In the genomic region with DNA sequence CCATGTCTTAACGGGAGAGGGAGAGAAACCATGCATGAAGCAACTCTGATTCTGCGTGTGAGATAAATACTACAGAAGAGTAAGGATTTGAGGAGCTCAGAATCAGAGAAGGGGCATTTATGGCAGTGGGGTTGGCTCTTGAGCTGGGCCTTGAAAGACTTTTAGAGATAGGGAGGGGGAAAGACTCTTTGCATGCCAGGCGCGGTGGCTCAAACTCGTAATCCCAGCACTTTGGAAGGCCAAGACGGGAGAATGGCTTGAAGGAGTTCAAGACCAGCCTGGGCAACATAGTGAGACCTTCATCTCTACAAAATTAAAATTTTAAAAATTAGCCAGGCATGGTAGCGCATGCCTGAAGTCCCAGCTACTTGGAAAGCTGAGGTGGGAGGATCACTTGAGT, we compare ENCODE assay signal across 9 cellular contexts. TPM values are rescaled to one million over a fixed set of nuclear protein-coding genes. Genes with fewer than 3 reads are reported as not detected.
A peak's percentile ranks its signal among the peaks of the same experiment; 100 is the strongest.
DNase-seq lines count a peak whose midpoint lies in the region; ATAC-seq, FAIRE-seq and TF ChIP-seq lines count a peak whose summit lies in the region.
"Had no signal": no experiment of that assay in that cellular context is flagged by ENCODE, and none has a peak within 500 bp of the region (broad histone marks: within the 10 kb centered on the region; RNA-seq: fewer than 3 reads in every experiment).

No MANE protein-coding gene starts in this region.

- H3K27me3 ChIP-seq in HUES48 (ENCODE audit: control insufficient read depth, insufficient read depth, low read length), result no peaks in the 10 kb centered on the region

- CTCF ChIA-PET in A549 (lab: Yijun Ruan, JAX), result interaction anchor here (0.6 to 7.2 kb wide), 7 partner anchors 8 to 111 kb away, joined by 3 to 34 read pairs (median 4); no protein-coding TSS in a partner anchor

- ATAC-seq in A549, result no peak
- no peak for ATAC-seq in natural killer cell treated with Interleukin-12 subunit alpha and Interleukin-12 subunit beta and Interleukin-15 and Interleukin-18, amount 100 ng/mL, for 72 hours
- no peak for ATAC-seq in GM18861 (IDR thresholded peaks at IDR 0.05; ENCODE audit: unreplicated experiment)
- no peak for ATAC-seq in HG03520 (IDR thresholded peaks at IDR 0.05; ENCODE audit: unreplicated experiment)

- peaks cover under 1% of the 10 kb centered on the region for H3K36me3 Mint-ChIP-seq in chondrocyte (ENCODE audit: low read depth)
- H3K36me3 Mint-ChIP-seq in natural killer cell treated with Interleukin-12 subunit alpha and Interleukin-12 subunit beta and Interleukin-15 and Interleukin-18, amount 100 ng/mL, for 72 hours, result no peaks in the 10 kb centered on the region

- FAIRE-seq in A549 (lab: Jason Lieb, UNC), result no peak

- no peak for TF ChIP-seq EP300 in A549 (IDR thresholded peaks at IDR 0.05)

- peaks cover 25% of the 10 kb centered on the region for H3K4me1 ChIP-seq in A549
- H3K4me1 ChIP-seq in HUES48 (ENCODE audit: control insufficient read depth, insufficient read depth, low read length), result peaks cover 15% of the 10 kb centered on the region

- TF ChIP-seq CTCF in A549 (IDR thresholded peaks at IDR 0.05) (no peak), chondrocyte (IDR thresholded peaks at IDR 0.05) (no peak)

- H3K4me3 ChIP-seq in A549, result peak overlapping the region; percentile 57
- H3K4me3 ChIP-seq in HUES48 (ENCODE audit: low read depth, low read length), result peak overlapping the region; percentile 89

- H3K9me3 Mint-ChIP-seq in chondrocyte (ENCODE audit: low read depth), result no peaks in the 10 kb centered on the region
- H3K9me3 Mint-ChIP-seq in natural killer cell treated with Interleukin-12 subunit alpha and Interleukin-12 subunit beta and Interleukin-15 and Interleukin-18, amount 100 ng/mL, for 72 hours, result no peaks in the 10 kb centered on the region

- no peak overlapping the region for H3K9ac ChIP-seq in HUES48 (ENCODE audit: low read depth, low read length)

- H3K27me3 Mint-ChIP-seq in chondrocyte (ENCODE audit: low read depth), result no peaks in the 10 kb centered on the region
- H3K27me3 Mint-ChIP-seq in natural killer cell treated with Interleukin-12 subunit alpha and Interleukin-12 subunit beta and Interleukin-15 and Interleukin-18, amount 100 ng/mL, for 72 hours, result no peaks in the 10 kb centered on the region

- WGBS in A549 (ENCODE audit: missing lambda C conversion rate), result 85% methylated on average over 7 of the region's 7 CpGs

- H3K4me3 Mint-ChIP-seq in chondrocyte (ENCODE audit: unreplicated experiment), result peak overlapping the region; percentile 82
- H3K4me3 Mint-ChIP-seq in natural killer cell treated with Interleukin-12 subunit alpha and Interleukin-12 subunit beta and Interleukin-15 and Interleukin-18, amount 100 ng/mL, for 72 hours, result peak overlapping the region; percentile 92

- no peak for TF ChIP-seq POLR2A in A549 (IDR thresholded peaks at IDR 0.05; ENCODE audit: low read length)

- H3K27ac Mint-ChIP-seq in chondrocyte (ENCODE audit: unreplicated experiment), result no peak overlapping the region
- peak overlapping the region; percentile 78 to 79 for H3K27ac Mint-ChIP-seq in natural killer cell treated with Interleukin-12 subunit alpha and Interleukin-12 subunit beta and Interleukin-15 and Interleukin-18, amount 100 ng/mL, for 72 hours

- no peaks in the 10 kb centered on the region for H3K9me3 ChIP-seq in A549
- H3K9me3 ChIP-seq in HUES48 (ENCODE audit: control insufficient read depth, insufficient read depth, low read length), result no peaks in the 10 kb centered on the region

- H3K4me1 Mint-ChIP-seq in chondrocyte (ENCODE audit: low read depth), result peaks cover 29% of the 10 kb centered on the region
- peaks cover 15 to 30% of the 10 kb centered on the region in 2 donors for H3K4me1 Mint-ChIP-seq in natural killer cell treated with Interleukin-12 subunit alpha and Interleukin-12 subunit beta and Interleukin-15 and Interleukin-18, amount 100 ng/mL, for 72 hours (ENCODE audit: low read depth in 2 of 2)

- TF ChIP-seq RAD21 in A549 (conservative IDR thresholded peaks at IDR 0.05 in 1 of 2, IDR thresholded peaks at IDR 0.05 in 1 of 2), result no peak

- POLR2A ChIA-PET in A549 (lab: Yijun Ruan, JAX), result interaction anchor here (2.2 kb wide), 1 partner anchor 43 kb away, joined by 9 read pairs; no protein-coding TSS in a partner anchor

- peak overlapping the region; percentile 87 to 90 for H3K27ac ChIP-seq in A549
- H3K27ac ChIP-seq in HUES48 (ENCODE audit: low read depth, low read length), result no peak overlapping the region

- DNase-seq in A549 (ENCODE audit: low read depth in 1 of 2, low spot score in 1 of 2) (no peak), chondrocyte (ENCODE audit: low spot score) (peak; percentile 33), NCI-H524 (lab: John Stamatoyannopoulos, UW) (no peak), NCI-H1417 (lab: John Stamatoyannopoulos, UW) (no peak)
- DNase-seq in natural killer cell treated with Interleukin-12 subunit alpha and Interleukin-12 subunit beta and Interleukin-15 and Interleukin-18, amount 100 ng/mL, for 72 hours (ENCODE audit: low spot score), result no peak

- no peaks in the 10 kb centered on the region for H3K36me3 ChIP-seq in HUES48 (ENCODE audit: control insufficient read depth, insufficient read depth, low read length)

- peak overlapping the region; percentile 71 for H3K4me2 ChIP-seq in A549

TF ChIP-seq in A549, 52 proteins besides CTCF, POLR2A, EP300 and RAD21:
- TF ChIP-seq CBX2 (IDR thresholded peaks at IDR 0.05; ENCODE audit: borderline replicate concordance, low read depth), result no peak
- TF ChIP-seq EHMT2 (IDR thresholded peaks at IDR 0.05; ENCODE audit: low read depth), result no peak
- TF ChIP-seq RCOR1 (IDR thresholded peaks at IDR 0.05; ENCODE audit: low read depth, low read length), result no peak
- TF ChIP-seq HDAC2 (IDR thresholded peaks at IDR 0.05), result no peak
- TF ChIP-seq JUNB (IDR thresholded peaks at IDR 0.05), result no peak
- no peak for TF ChIP-seq ZC3H11A (IDR thresholded peaks at IDR 0.05)
- no peak for TF ChIP-seq ZNF302 (CRISPR knock-in tag; IDR thresholded peaks at IDR 0.05)
- TF ChIP-seq CEBPB (IDR thresholded peaks at IDR 0.05), result no peak
- TF ChIP-seq, protein P1, sequence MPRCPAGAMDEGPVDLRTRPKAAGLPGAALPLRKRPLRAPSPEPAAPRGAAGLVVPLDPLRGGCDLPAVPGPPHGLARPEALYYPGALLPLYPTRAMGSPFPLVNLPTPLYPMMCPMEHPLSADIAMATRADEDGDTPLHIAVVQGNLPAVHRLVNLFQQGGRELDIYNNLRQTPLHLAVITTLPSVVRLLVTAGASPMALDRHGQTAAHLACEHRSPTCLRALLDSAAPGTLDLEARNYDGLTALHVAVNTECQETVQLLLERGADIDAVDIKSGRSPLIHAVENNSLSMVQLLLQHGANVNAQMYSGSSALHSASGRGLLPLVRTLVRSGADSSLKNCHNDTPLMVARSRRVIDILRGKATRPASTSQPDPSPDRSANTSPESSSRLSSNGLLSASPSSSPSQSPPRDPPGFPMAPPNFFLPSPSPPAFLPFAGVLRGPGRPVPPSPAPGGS (IDR thresholded peaks at IDR 0.05), result no peak
- no peak for TF ChIP-seq FOSL2 (IDR thresholded peaks at IDR 0.05)
- TF ChIP-seq FOSL2 (CRISPR knock-in tag; IDR thresholded peaks at IDR 0.05), result no peak
- TF ChIP-seq HEYL (CRISPR knock-in tag; IDR thresholded peaks at IDR 0.05), result no peak
- no peak for TF ChIP-seq MAZ (IDR thresholded peaks at IDR 0.05; ENCODE audit: borderline replicate concordance, low read depth, low read length)
- no peak for TF ChIP-seq HOXB5 (CRISPR knock-in tag; IDR thresholded peaks at IDR 0.05)
- TF ChIP-seq NPAS2 (CRISPR knock-in tag; IDR thresholded peaks at IDR 0.05; ENCODE audit: borderline replicate concordance), result no peak
- TF ChIP-seq ESRRA (IDR thresholded peaks at IDR 0.05; ENCODE audit: borderline replicate concordance, low read length), result no peak
- no peak for TF ChIP-seq BHLHE40 (IDR thresholded peaks at IDR 0.05; ENCODE audit: low read depth, low read length)
- TF ChIP-seq KDM1A (IDR thresholded peaks at IDR 0.05; ENCODE audit: low read depth), result no peak
TF ChIP-seq in A549: peak in this region for 0.

RNA-seq across cellular contexts. Expression of gene ARMH1, which starts 0.7 kb away (rescaled TPM):
- polyA plus RNA-seq in A549 (2011; rRNA removed) (2.7 TPM in 2 replicates), A549 (2017; fragmentation: RNase III; extraction: RNeasy Plus Mini Kit Qiagen cat#74134 plus additional on column Dnase treatment) (1.3 to 2.4 TPM (median 1.7 TPM) in 3 replicates)
- polyA plus RNA-seq in A549 (2012; cell fraction: cytosol; rRNA removed), result 0.61 and 0.66 TPM in 2 replicates
- polyA plus RNA-seq in A549 (2012; cell fraction: nucleus; rRNA removed), result 9.4 and 11.0 TPM in 2 replicates
- polyA minus RNA-seq in A549 (2011; rRNA and poly(A)+ RNA removed), result 1.1 and 1.9 TPM in 2 replicates
- 1.3 to 2.1 TPM (median 1.7 TPM) in 3 replicates for total RNA-seq in chondrocyte
- 1 to 10 TPM; 1.8 to 8.7 TPM for total RNA-seq in natural killer cell treated with Interleukin-12 subunit alpha and Interleukin-12 subunit beta and Interleukin-15 and Interleukin-18, amount 100 ng/mL, for 72 hours

RNA-seq across cellular contexts. Expression of gene TMEM53, which starts 0.9 kb away (rescaled TPM):
- 6.2 and 8.9 TPM in 2 replicates for polyA plus RNA-seq in A549 (2011; rRNA removed)
- polyA plus RNA-seq in A549 (2012; cell fraction: cytosol; rRNA removed), result 12.8 and 15.4 TPM in 2 replicates
- 12.0 and 12.3 TPM in 2 replicates for polyA plus RNA-seq in A549 (2012; cell fraction: nucleus; rRNA removed)
- polyA plus RNA-seq in A549 (2017; fragmentation: RNase III; extraction: RNeasy Plus Mini Kit Qiagen cat#74134 plus additional on column Dnase treatment), result 4.8 to 8.9 TPM (median 8.0 TPM) in 3 replicates
- polyA minus RNA-seq in A549 (2011; rRNA and poly(A)+ RNA removed), result 13.4 and 14.0 TPM in 2 replicates
- total RNA-seq in chondrocyte, result 5.2 to 7.2 TPM (median 5.8 TPM) in 3 replicates
- total RNA-seq in natural killer cell treated with Interleukin-12 subunit alpha and Interleukin-12 subunit beta and Interleukin-15 and Interleukin-18, amount 100 ng/mL, for 72 hours, result 1 to 10 TPM; 2.8 to 3.8 TPM

RNA-seq across cellular contexts. Expression of gene RNU5D-1, which starts 55.8 kb away (rescaled TPM):
- polyA plus RNA-seq in A549 (2011; rRNA removed), result not detected in 2 replicates
- not detected in 2 replicates for polyA plus RNA-seq in A549 (2012; cell fraction: cytosol; rRNA removed)
- not detected in 2 replicates for polyA plus RNA-seq in A549 (2012; cell fraction: nucleus; rRNA removed)
- not detected in 3 replicates for polyA plus RNA-seq in A549 (2017; fragmentation: RNase III; extraction: RNeasy Plus Mini Kit Qiagen cat#74134 plus additional on column Dnase treatment)
- under 0.01 TPM in 2 replicates for polyA minus RNA-seq in A549 (2011; rRNA and poly(A)+ RNA removed)
- total RNA-seq in chondrocyte, result not detected in 3 replicates
- total RNA-seq in natural killer cell treated with Interleukin-12 subunit alpha and Interleukin-12 subunit beta and Interleukin-15 and Interleukin-18, amount 100 ng/mL, for 72 hours, result not detected
- total RNA-seq: cerebellum had no signal
